Comparison of ENCODE assay signal across 1 cellular context in genomic region chr19:39532233-39533002, GRCh38.
TF ChIP-seq lines count a peak whose summit lies in the region.

Gene EID2B, minus strand, starts transcription at chr19:39532852. Its CDS starts 50 bp downstream, at chr19:39532802.

TF ChIP-seq in HEK293, 187 proteins besides CTCF, POLR2A, EP300 and RAD21 (continued from another document and continues in another):
- TF ChIP-seq ZNF280C (tag by site-specific recombination; IDR thresholded peaks at IDR 0.05) (no peak), ZNF148 (tag by site-specific recombination; IDR thresholded peaks at IDR 0.05; ENCODE audit: borderline replicate concordance) (no peak), ZBTB17 (tag by site-specific recombination; IDR thresholded peaks at IDR 0.05) (peak; percentile 92), ZNF704 (tag by site-specific recombination; IDR thresholded peaks at IDR 0.05) (no peak), BCL11A (tag by site-specific recombination; IDR thresholded peaks at IDR 0.05; ENCODE audit: low read depth) (no peak), ZNF138 (tag by site-specific recombination; IDR thresholded peaks at IDR 0.05; ENCODE audit: borderline replicate concordance) (no peak), KLF10 (tag by site-specific recombination; IDR thresholded peaks at IDR 0.05) (peak; percentile 33; the same call in 1 of the 2 replicates), PRDM10 (tag by site-specific recombination; IDR thresholded peaks at IDR 0.05) (peak; percentile 30; the same call in 1 of the 2 replicates), ZNF670 (tag by site-specific recombination; IDR thresholded peaks at IDR 0.05; ENCODE audit: low read depth) (no peak), ZBTB7A (tag by site-specific recombination; IDR thresholded peaks at IDR 0.05; ENCODE audit: low read depth) (no peak; the same call in 1 of the 2 replicates), ZEB2 (tag by site-specific recombination; IDR thresholded peaks at IDR 0.05) (peak; percentile 71), ZNF112 (tag by site-specific recombination; IDR thresholded peaks at IDR 0.05) (no peak), ZNF2 (tag by site-specific recombination; IDR thresholded peaks at IDR 0.05) (peak; percentile 83), ZNF660 (tag by site-specific recombination; IDR thresholded peaks at IDR 0.05) (peak; percentile 88), ZNF433 (tag by site-specific recombination; IDR thresholded peaks at IDR 0.05; ENCODE audit: low read depth) (no peak), ZNF513 (tag by site-specific recombination; IDR thresholded peaks at IDR 0.05) (no peak), ZNF221 (tag by site-specific recombination; IDR thresholded peaks at IDR 0.05; ENCODE audit: borderline replicate concordance) (no peak), ZNF837 (tag by site-specific recombination; IDR thresholded peaks at IDR 0.05) (no peak), HOXC10 (CRISPR knock-in tag; IDR thresholded peaks at IDR 0.05) (no peak), TRIM28 (IDR thresholded peaks at IDR 0.05; ENCODE audit: borderline replicate concordance, low read length) (no peak; the same call in 1 of the 2 replicates), ZNF341 (tag by site-specific recombination; IDR thresholded peaks at IDR 0.05; ENCODE audit: low read depth) (peak; percentile 76), ZNF423 (tag by site-specific recombination; IDR thresholded peaks at IDR 0.05) (no peak), ZNF133 (tag by site-specific recombination; IDR thresholded peaks at IDR 0.05) (no peak), ZBTB6 (tag by site-specific recombination; IDR thresholded peaks at IDR 0.05) (0 out of 2 replicates have a peak, but pooled peaks have one; percentile 37), ZSCAN5A (tag by site-specific recombination; IDR thresholded peaks at IDR 0.05) (no peak), ZFP3 (tag by site-specific recombination; IDR thresholded peaks at IDR 0.05; ENCODE audit: low read depth) (no peak), ZNF658 (tag by site-specific recombination; IDR thresholded peaks at IDR 0.05) (no peak), ZNF785 (tag by site-specific recombination; IDR thresholded peaks at IDR 0.05) (0 out of 2 replicates have a peak, but pooled peaks have one; percentile 35), SCRT1 (tag by site-specific recombination; IDR thresholded peaks at IDR 0.05; ENCODE audit: borderline replicate concordance) (peak; percentile 97), KLF8 (tag by site-specific recombination; IDR thresholded peaks at IDR 0.05) (no peak; the same call in 1 of the 2 replicates), YY2 (tag by site-specific recombination; IDR thresholded peaks at IDR 0.05) (peak; percentile 95), ZBTB26 (tag by site-specific recombination; optimal IDR thresholded peaks at IDR 0.05) (peak; percentile 92), ZNF639 (tag by site-specific recombination; IDR thresholded peaks at IDR 0.05) (no peak), ZNF121 (tag by site-specific recombination; IDR thresholded peaks at IDR 0.05) (peak; percentile 96), KLF1 (tag by site-specific recombination; IDR thresholded peaks at IDR 0.05) (no peak), ZNF155 (tag by site-specific recombination; IDR thresholded peaks at IDR 0.05) (no peak), ZNF596 (tag by site-specific recombination; IDR thresholded peaks at IDR 0.05) (no peak; the same call in 1 of the 2 replicates), ZNF585B (tag by site-specific recombination; IDR thresholded peaks at IDR 0.05) (no peak), TSHZ1 (tag by site-specific recombination; IDR thresholded peaks at IDR 0.05; ENCODE audit: borderline replicate concordance) (no peak), ZNF354C (tag by site-specific recombination; IDR thresholded peaks at IDR 0.05; ENCODE audit: borderline replicate concordance, low read depth) (no peak), ZNF664 (tag by site-specific recombination; IDR thresholded peaks at IDR 0.05) (no peak), ZNF302 (tag by site-specific recombination; IDR thresholded peaks at IDR 0.05; ENCODE audit: low read depth) (no peak)
